In the genomic region with DNA sequence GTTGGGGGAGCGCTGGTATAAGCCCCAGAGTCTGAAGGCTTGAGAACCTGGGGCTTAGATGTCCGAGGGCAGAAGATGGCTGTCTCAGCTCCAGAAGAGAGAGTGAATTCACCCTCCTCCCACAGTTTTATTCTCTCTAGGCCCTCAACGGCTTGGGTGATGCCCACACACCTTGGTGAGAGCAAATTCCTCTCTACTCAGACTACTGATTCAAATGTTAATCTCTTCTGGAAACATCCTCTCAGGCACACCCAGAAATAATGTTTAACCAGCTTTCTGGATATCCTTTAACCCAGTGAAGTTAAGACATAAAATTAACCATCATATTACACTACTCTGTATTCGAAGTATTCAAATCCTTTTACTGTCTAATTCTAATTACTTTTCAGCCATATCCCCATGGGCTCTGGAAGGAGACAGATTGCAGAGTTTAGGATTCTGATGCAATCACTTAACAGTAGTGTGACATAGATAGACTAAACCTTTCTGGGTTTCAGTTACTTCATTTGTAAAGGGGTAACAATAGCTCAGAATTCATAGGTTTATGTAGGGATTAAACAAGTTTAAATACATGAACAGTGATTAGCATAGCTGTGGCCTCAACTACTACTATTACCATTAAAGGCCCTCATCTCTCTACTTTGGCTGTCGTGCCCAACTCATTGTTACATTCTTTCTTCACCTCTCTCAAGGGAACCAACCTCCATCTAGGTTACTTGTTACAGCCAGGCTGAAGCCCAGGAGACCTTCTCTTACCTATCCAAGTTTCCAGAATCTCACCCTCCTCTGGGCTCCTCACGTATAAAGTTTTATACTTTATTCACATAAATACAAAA, we compare ENCODE assay signal across 17 cellular contexts. TPM values are rescaled to one million over a fixed set of nuclear protein-coding genes. Genes with fewer than 3 reads are reported as not detected.
DNase-seq lines count a peak whose midpoint lies in the region; ATAC-seq and TF ChIP-seq lines count a peak whose summit lies in the region.
"Had no signal": no experiment of that assay in that cellular context is flagged by ENCODE, and none has a peak within 500 bp of the region (broad histone marks: within the 10 kb centered on the region; RNA-seq: fewer than 3 reads in every experiment).

No MANE protein-coding gene starts in this region.

- POLR2A ChIA-PET in Caco-2 (lab: Charles Lee) = no interaction called here

- H2BK120ac ChIP-seq in mesendoderm (ENCODE audit: low read depth, low read length) = no peak overlapping the region

- intact Hi-C loops in Caco-2 (cut with micrococcal nuclease; ENCODE audit: unreplicated experiment) = no loop called here

- H3K4me3 ChIP-seq in Caco-2 (ENCODE audit: low read depth, low read length) = no peak overlapping the region
- H3K4me3 ChIP-seq in Karpas-422 (ENCODE audit: low read length) = no peak overlapping the region
- no peak overlapping the region for H3K4me3 ChIP-seq in mesendoderm (ENCODE audit: low read length)
- H3K4me3 ChIP-seq: colonic mucosa, left ventricle myocardium inferior, pancreas had no signal

- no peaks in the 10 kb centered on the region for H3K79me2 ChIP-seq in Karpas-422 (ENCODE audit: low read length)
- H3K79me2 ChIP-seq in mesendoderm (ENCODE audit: control insufficient read depth, insufficient read depth, low read length) = no peaks in the 10 kb centered on the region

- H3K4me2 ChIP-seq in Karpas-422 (ENCODE audit: low read depth, low read length, poor library complexity, severe bottlenecking) (no peak overlapping the region), mesendoderm (ENCODE audit: low read length) (no peak overlapping the region)

- H3K27me3 Mint-ChIP-seq in Caco-2 (ENCODE audit: insufficient read depth, unreplicated experiment) = no peaks in the 10 kb centered on the region

- peak overlapping the region; percentile 88 for H2BK15ac ChIP-seq in mesendoderm (replicated peaks; ENCODE audit: low read depth)

- no peak overlapping the region for H3K23ac ChIP-seq in mesendoderm (ENCODE audit: low read length)

- H3K18ac ChIP-seq in mesendoderm (ENCODE audit: low read length) = no peak overlapping the region

- peaks cover 5% of the 10 kb centered on the region; the same call in 1 of the 2 replicates for H3K4me1 ChIP-seq in Caco-2
- no peaks in the 10 kb centered on the region for H3K4me1 ChIP-seq in Karpas-422 (ENCODE audit: low read length)
- H3K4me1 ChIP-seq in mesendoderm (ENCODE audit: control insufficient read depth, low read depth, low read length) = no peaks in the 10 kb centered on the region
- H3K4me1 ChIP-seq: colonic mucosa, left ventricle myocardium inferior, pancreas had no signal

- no peak overlapping the region for H3K56ac ChIP-seq in mesendoderm (ENCODE audit: low read length)

- H3K9ac ChIP-seq in Karpas-422 (ENCODE audit: low read length) (no peak overlapping the region), mesendoderm (ENCODE audit: low read length) (no peak overlapping the region)

- no peaks in the 10 kb centered on the region for H3K36me3 ChIP-seq in Caco-2 (ENCODE audit: control insufficient read depth, insufficient read depth, low read length)
- H3K36me3 ChIP-seq in Karpas-422 (ENCODE audit: insufficient read depth, low read length) = no peaks in the 10 kb centered on the region
- H3K36me3 ChIP-seq in mesendoderm (ENCODE audit: control insufficient read depth, insufficient read depth, low read length) = no peaks in the 10 kb centered on the region
- H3K36me3 ChIP-seq: colonic mucosa, left ventricle myocardium inferior, pancreas had no signal

- H3K79me1 ChIP-seq in mesendoderm (ENCODE audit: low read length) = no peaks in the 10 kb centered on the region

- H3K27ac Mint-ChIP-seq in Caco-2 (ENCODE audit: unreplicated experiment) = peak overlapping the region; percentile 51
- H3K27ac Mint-ChIP-seq: T-cell had no signal

- no peak for TF ChIP-seq CTCF in Caco-2 (IDR thresholded peaks at IDR 0.05; ENCODE audit: insufficient read depth in 1 of 2, low read depth in 1 of 2, low read length in 1 of 2, severe bottlenecking in 1 of 2, unreplicated experiment in 1 of 2)

- no peaks in the 10 kb centered on the region for H3K9me3 Mint-ChIP-seq in Caco-2 (ENCODE audit: unreplicated experiment)
- H3K9me3 Mint-ChIP-seq: stimulated activated naive CD8-positive, alpha-beta T cell treated with anti-CD3 and anti-CD28 coated beads, Interleukin-15, amount 100 ng/mL, for 72 hours; T-cell had no signal

- DNase-seq in Caco-2 (no peak), Karpas-422 (peak; percentile 17), dedifferentiated amniotic fluid mesenchymal stem cell (ENCODE audit: extremely low spot score) (peak; percentile 40), mesendoderm (peak; percentile 7), NCI-H526 treated with DMSO at 0.1 percent for 48 hours (lab: John Stamatoyannopoulos, UW) (no peak), OCI-M2 (lab: John Stamatoyannopoulos, UW; ENCODE audit: unreplicated experiment) (no peak)
- DNase-seq in central memory CD4-positive, alpha-beta T cell = no peak
- DNase-seq: activated CD4-positive, alpha-beta T cell treated with anti-CD3 and anti-CD28 coated beads, Interleukin-2, amount 50 U/mL, for 1 hour; activated naive CD4-positive, alpha-beta T cell treated with Interleukin-2 at 50 U/mL for 16 hours; colonic mucosa; left ventricle myocardium inferior; NCI-H1417 treated with DMSO at 0.1 percent for 48 hours; pancreas; stimulated activated CD4-positive, alpha-beta T cell treated with anti-CD3 and anti-CD28 coated beads, Interleukin-1b, Interleukin-23, amount 100 ng/mL, for 48 hours; stimulated activated naive CD8-positive, alpha-beta T cell treated with anti-CD3 and anti-CD28 coated beads, Interleukin-15, amount 100 ng/mL, for 72 hours; T-cell had no signal

- no CpG with 5 or more reads among the region's 6 CpGs for WGBS in mesendoderm (ENCODE audit: extremely low coverage, insufficient coverage, low lambda C conversion rate)

- H2AFZ ChIP-seq in Karpas-422 (ENCODE audit: low read length) = no peak overlapping the region

- no peak overlapping the region for H3K4ac ChIP-seq in mesendoderm (ENCODE audit: low read depth, low read length)

- H2AK5ac ChIP-seq in mesendoderm (ENCODE audit: low read length) = no peak overlapping the region

- H3K9me3 ChIP-seq in Caco-2 = no peaks in the 10 kb centered on the region
- no peaks in the 10 kb centered on the region for H3K9me3 ChIP-seq in Karpas-422 (ENCODE audit: low read length)
- H3K9me3 ChIP-seq: colonic mucosa, left ventricle myocardium inferior, pancreas had no signal

- no peak overlapping the region for H2BK5ac ChIP-seq in mesendoderm (ENCODE audit: low read length)

- no peaks in the 10 kb centered on the region for H3K9me2 ChIP-seq in Karpas-422 (replicated peaks; ENCODE audit: insufficient read depth, low read length)

- no peaks in the 10 kb centered on the region for H4K20me1 ChIP-seq in Karpas-422 (ENCODE audit: insufficient read depth, low read depth, low read length)

- no peaks in the 10 kb centered on the region for H3K27me3 ChIP-seq in Caco-2 (replicated peaks; ENCODE audit: control insufficient read depth, insufficient read depth, low read length)
- H3K27me3 ChIP-seq in Karpas-422 (ENCODE audit: low read length) = no peaks in the 10 kb centered on the region
- no peaks in the 10 kb centered on the region for H3K27me3 ChIP-seq in mesendoderm (ENCODE audit: insufficient read depth, low read length, poor library complexity)
- H3K27me3 ChIP-seq: colonic mucosa, pancreas had no signal

- H3K4me1 Mint-ChIP-seq in Caco-2 (ENCODE audit: low read depth, unreplicated experiment) = no peaks in the 10 kb centered on the region
- H3K4me1 Mint-ChIP-seq: stimulated activated naive CD8-positive, alpha-beta T cell treated with anti-CD3 and anti-CD28 coated beads, Interleukin-15, amount 100 ng/mL, for 72 hours had no signal

- ATAC-seq in GM19452 (IDR thresholded peaks at IDR 0.05; ENCODE audit: unreplicated experiment) = no peak
- ATAC-seq: pancreas; stimulated activated naive CD8-positive, alpha-beta T cell treated with anti-CD3 and anti-CD28 coated beads, Interleukin-15, amount 100 ng/mL, for 72 hours; T-cell had no signal

- H3K4me3 Mint-ChIP-seq in Caco-2 (ENCODE audit: unreplicated experiment) = no peak overlapping the region
- H3K4me3 Mint-ChIP-seq: stimulated activated naive CD8-positive, alpha-beta T cell treated with anti-CD3 and anti-CD28 coated beads, Interleukin-15, amount 100 ng/mL, for 72 hours; T-cell had no signal

- no peaks in the 10 kb centered on the region for H3K36me3 Mint-ChIP-seq in Caco-2 (ENCODE audit: insufficient read depth, unreplicated experiment)
- H3K36me3 Mint-ChIP-seq: T-cell had no signal

- no peak overlapping the region for H4K8ac ChIP-seq in mesendoderm (ENCODE audit: low read depth, low read length)

- no peak overlapping the region for H4K5ac ChIP-seq in mesendoderm (ENCODE audit: low read length)

- H3K27ac ChIP-seq in Karpas-422 (ENCODE audit: low read length) (no peak overlapping the region), mesendoderm (ENCODE audit: low read depth, low read length) (no peak overlapping the region)
- H3K27ac ChIP-seq: colonic mucosa, left ventricle myocardium inferior, pancreas had no signal

- CTCF ChIA-PET in Caco-2 (lab: Charles Lee) = no interaction called here

- BruUV-seq in Caco-2 (replicated peaks; lab: Mats Ljungman, UMichigan) = no TSS peak

RNA-seq across cellular contexts. Expression of a gene that starts 25.7 kb away (rescaled TPM):
- 24.1 and 27.6 TPM in 2 replicates for total RNA-seq in Caco-2 (2022)
- 2.8 and 3.2 TPM in 2 replicates for total RNA-seq in Karpas-422 (2014; rRNA removed; shearing (Covaris generic); ENCODE audit: low replicate concordance)
- 19.3 TPM for polyA plus RNA-seq in mesendoderm (2013, experiment 1 of 2)
- polyA plus RNA-seq in mesendoderm (2013, experiment 2 of 2) = 20.3 TPM

RNA-seq across cellular contexts. Expression of a gene that starts 43.2 kb away (rescaled TPM):
- total RNA-seq in Caco-2 (2022) = 12.3 and 12.4 TPM in 2 replicates
- total RNA-seq in Karpas-422 (2014; rRNA removed; shearing (Covaris generic); ENCODE audit: low replicate concordance) = 3.2 and 7.4 TPM in 2 replicates
- 16.9 TPM for polyA plus RNA-seq in mesendoderm (2013, experiment 1 of 2)
- polyA plus RNA-seq in mesendoderm (2013, experiment 2 of 2) = 16.2 TPM

Comparison
In these comparisons a context has a peak if more than half of its experiments do, and no peak if none do; other contexts are left out.
1. DNase-seq: peak in Karpas-422 (single experiment), dedifferentiated amniotic fluid mesenchymal stem cell (single experiment) and mesendoderm (single experiment); none in Caco-2 (0 of 2), NCI-H526 treated with DMSO at 0.1 percent for 48 hours (single experiment), OCI-M2 (single experiment) and central memory CD4-positive, alpha-beta T cell (single experiment).